In the genomic region with DNA sequence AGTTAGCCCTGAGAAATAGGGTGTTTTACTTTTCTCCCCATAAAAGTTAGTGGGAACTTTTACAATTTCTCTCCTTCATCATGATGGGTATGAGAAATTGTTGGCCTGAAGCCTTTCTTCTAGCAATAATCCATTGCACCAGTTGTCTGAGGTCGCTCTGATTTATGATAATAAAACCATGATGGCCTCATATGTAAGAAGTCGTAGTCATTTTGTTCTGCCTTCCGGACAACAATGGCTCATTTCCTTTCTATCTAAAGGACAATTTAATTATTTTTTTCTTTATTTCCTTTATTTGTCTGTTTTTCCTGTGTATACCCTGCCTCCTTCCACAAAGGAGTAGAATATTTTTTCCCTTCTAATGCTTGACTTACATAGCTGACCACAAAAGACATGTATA, we compare ENCODE assay signal across 22 cellular contexts. TPM values are rescaled to one million over a fixed set of nuclear protein-coding genes. Genes with fewer than 3 reads are reported as not detected.
A peak's percentile ranks its signal among the peaks of the same experiment; 100 is the strongest.
DNase-seq lines count a peak whose midpoint lies in the region; ATAC-seq, FAIRE-seq and TF ChIP-seq lines count a peak whose summit lies in the region.
"Had no signal": no experiment of that assay in that cellular context is flagged by ENCODE, and none has a peak within 500 bp of the region (broad histone marks: within the 10 kb centered on the region; RNA-seq: fewer than 3 reads in every experiment).

No MANE protein-coding gene starts in this region.

- DNase-seq in SK-N-MC (ENCODE audit: low read depth, low spot score) (no peak), dermis microvascular lymphatic vessel endothelial cell (ENCODE audit: low read depth in 2 of 2) (peak; percentile 66 to 79), fibroblast of pulmonary artery (ENCODE audit: low read depth) (peak; percentile 17), pulmonary artery endothelial cell (ENCODE audit: low read depth, low spot score) (peak; percentile 41), urothelium cell line (ENCODE audit: low spot score) (no peak)
- no peak for DNase-seq in effector CD8-positive, alpha-beta T cell (lab: John Stamatoyannopoulos, UW)
- DNase-seq in stimulated activated CD4-positive, alpha-beta T cell treated with anti-CD3 and anti-CD28 coated beads, Interleukin-4, amount 100 ng/mL, for 24 hours: no peak
- DNase-seq: 8988T; AML-193; Caco-2; Calu3; CD4-positive, alpha-beta T cell; CD8-positive, alpha-beta T cell; DMS79 treated with DMSO at 0.1 percent for 48 hours; GF-D8 had no signal

- peak overlapping the region; percentile 63; the same call in 1 of the 2 replicates for H3K27ac ChIP-seq in SK-N-MC
- H3K27ac ChIP-seq: BLaER1 treated with 17β-estradiol and CSF1 and Interleukin-3, amounts not matched to agents 10 nM and 100 nM; C4-2B had no signal

- no peak overlapping the region for H3K9ac ChIP-seq in SK-N-MC (ENCODE audit: insufficient read length)
- H3K9ac ChIP-seq: BLaER1 treated with 17β-estradiol and CSF1 and Interleukin-3, amounts not matched to agents 10 nM and 100 nM had no signal

- no peak for TF ChIP-seq CTCF in fibroblast of pulmonary artery (IDR thresholded peaks at IDR 0.05; ENCODE audit: low read length, missing control alignments)

- H3K36me3 ChIP-seq in SK-N-MC (ENCODE audit: insufficient read depth, low read length): no peaks in the 10 kb centered on the region
- H3K36me3 ChIP-seq: BLaER1 treated with 17β-estradiol and CSF1 and Interleukin-3, amounts not matched to agents 10 nM and 100 nM had no signal

- no peak for ATAC-seq in HG02588 (IDR thresholded peaks at IDR 0.05; ENCODE audit: unreplicated experiment)
- ATAC-seq: CD8-positive, alpha-beta T cell had no signal

- peak overlapping the region; percentile 23; the same call in 1 of the 2 replicates for H3K4me3 ChIP-seq in SK-N-MC
- no peak overlapping the region for H3K4me3 ChIP-seq in fibroblast of pulmonary artery (replicated peaks; ENCODE audit: low read depth, low read length)
- H3K4me3 ChIP-seq: BLaER1 treated with 17β-estradiol and CSF1 and Interleukin-3, amounts not matched to agents 10 nM and 100 nM had no signal

- FAIRE-seq in urothelium cell line (lab: Jason Lieb, UNC): no peak
- FAIRE-seq: A204.1, D721Med, GM12891, GM19239 had no signal

- H3K9me3 ChIP-seq in SK-N-MC (ENCODE audit: low read depth, low read length): no peaks in the 10 kb centered on the region
- H3K9me3 ChIP-seq: Caco-2 had no signal

RNA-seq across cellular contexts. Expression of gene GNB4, which starts 31.6 kb away (rescaled TPM):
- total RNA-seq in dermis microvascular lymphatic vessel endothelial cell (60.8 and 61.6 TPM in 2 replicates), pulmonary artery endothelial cell (97.3 and 105 TPM in 2 replicates)

Comparison
In these comparisons a context has a peak if more than half of its experiments do, and no peak if none do; other contexts are left out.
1. DNase-seq: peak in dermis microvascular lymphatic vessel endothelial cell (2 of 2), fibroblast of pulmonary artery (single experiment) and pulmonary artery endothelial cell (single experiment); none in SK-N-MC (single experiment), effector CD8-positive, alpha-beta T cell (single experiment), urothelium cell line (single experiment) and stimulated activated CD4-positive, alpha-beta T cell treated with anti-CD3 and anti-CD28 coated beads, Interleukin-4, amount 100 ng/mL, for 24 hours (single experiment).